ENCODE assay signal across 26 cellular contexts in the genomic region with DNA sequence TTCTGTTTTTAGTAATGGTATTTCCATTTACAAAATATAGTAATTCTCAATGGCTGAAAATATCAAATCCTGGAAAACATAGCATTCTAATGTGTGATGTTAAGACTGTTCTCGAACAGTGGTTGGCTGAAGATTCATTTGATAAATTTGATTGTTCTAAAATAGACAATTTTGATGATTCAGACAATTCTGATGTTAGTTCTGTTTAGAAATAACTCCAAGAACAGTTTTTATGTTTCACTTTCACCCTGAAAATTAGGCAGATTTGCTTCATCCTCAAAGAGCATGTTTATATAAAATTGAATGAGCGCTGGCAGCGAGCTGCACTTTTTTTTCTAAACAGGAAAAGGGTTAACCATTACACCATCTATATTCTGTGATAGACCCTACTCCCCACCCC.
"Had no signal": no experiment of that assay in that cellular context is flagged by ENCODE, and none has a peak within 500 bp of the region (broad histone marks: within the 10 kb centered on the region; RNA-seq: fewer than 3 reads in every experiment).

No MANE protein-coding gene starts in this region.

- H3K9me3 ChIP-seq: SJSA1 had no signal

- H3K36me3 ChIP-seq: SJSA1 had no signal

- H3K27ac ChIP-seq: HL-60, SJSA1, SK-N-MC had no signal

- H3K4me1 ChIP-seq: SJSA1 had no signal

- DNase-seq: Kasumi-1; KG1; MM.1S; NCI-H1092 treated with DMSO at 0.1 percent for 48 hours; NCI-H1417; NCI-H1436 treated with DMSO at 0.1 percent for 48 hours; NCI-H1694 treated with DMSO at 0.1 percent for 48 hours; NCI-H2029; NCI-H2081 treated with DMSO at 0.1 percent for 48 hours; NCI-H2171; NCI-H226; NCI-H446; NCI-H510A; NCI-H524 treated with DMSO at 0.1 percent for 48 hours; NCI-H69; NCI-H774; NK-92 treated with Interleukin-12 subunit alpha and Interleukin-12 subunit beta, amount 100 ng/mL, for 24 hours; OCI-M1; Right ventricle myocardium superior; RPMI8226; SIG-M5 had no signal

- H3K4me3 ChIP-seq: SJSA1, SK-N-MC had no signal

- FAIRE-seq: HTR-8/SVneo, RCC 7860 had no signal

- H3K27me3 ChIP-seq: SJSA1 had no signal
